Comparison of ENCODE assay signal across 27 cellular contexts in genomic region chr3:36812240-36812639, GRCh38. TPM values are rescaled to one million over a fixed set of nuclear protein-coding genes. Genes with fewer than 3 reads are reported as not detected.
"Had no signal": no experiment of that assay in that cellular context is flagged by ENCODE, and none has a peak within 500 bp of the region (broad histone marks: within the 10 kb centered on the region; RNA-seq: fewer than 3 reads in every experiment).

No MANE protein-coding gene starts in this region.

- H3K9me3 Mint-ChIP-seq: activated CD4-positive, alpha-beta memory T cell treated with anti-CD3 and anti-CD28 coated beads, Interleukin-2, amount 10 ng/mL, durations not matched to agents 7 days and 5 days; activated naive CD4-positive, alpha-beta T cell treated with anti-CD3 and anti-CD28 coated beads, Interleukin-2, amount 10 ng/mL, durations not matched to agents 7 days and 5 days; activated T-cell treated with anti-CD3 and anti-CD28 coated beads, Interleukin-2, amount 50 U/mL, for 24 hours; effector memory CD8-positive, alpha-beta T cell; nephron had no signal

- H3K36me3 ChIP-seq: brain microvascular endothelial cell, right lobe of liver, transverse colon, uterus had no signal

- H3K27ac ChIP-seq: brain microvascular endothelial cell, right lobe of liver, transverse colon, uterus had no signal

- H3K4me3 ChIP-seq: lung, right lobe of liver, transverse colon, uterus had no signal

- H3K27ac Mint-ChIP-seq: activated CD4-positive, alpha-beta memory T cell treated with anti-CD3 and anti-CD28 coated beads, Interleukin-2, amount 10 ng/mL, durations not matched to agents 7 days and 5 days; activated CD4-positive, alpha-beta T cell treated with anti-CD3 and anti-CD28 coated beads, Interleukin-2, amount 10 ng/mL, durations not matched to agents 7 days and 5 days; activated naive CD4-positive, alpha-beta T cell treated with anti-CD3 and anti-CD28 coated beads, Interleukin-2, amount 10 ng/mL, durations not matched to agents 7 days and 5 days; activated T-cell treated with anti-CD3 and anti-CD28 coated beads, Interleukin-2, amount 50 U/mL, for 24 hours; effector memory CD8-positive, alpha-beta T cell; nephron had no signal

- H3K4me1 ChIP-seq: right lobe of liver, transverse colon, uterus had no signal

- H3K9me3 ChIP-seq: right lobe of liver, transverse colon, uterus had no signal

- DNase-seq: activated CD4-positive, alpha-beta memory T cell treated with anti-CD3 and anti-CD28 coated beads, Interleukin-2, amount 10 ng/mL, durations not matched to agents 7 days and 5 days; activated CD4-positive, alpha-beta T cell treated with anti-CD3 and anti-CD28 coated beads for 1 hour; activated CD4-positive, alpha-beta T cell treated with anti-CD3 and anti-CD28 coated beads, Interleukin-2, amount 10 ng/mL, durations not matched to agents 7 days and 5 days; activated CD8-positive, alpha-beta memory T cell treated with anti-CD3 and anti-CD28 coated beads, Interleukin-2, amount 50 U/mL, for 48 hours; activated gamma-delta T cell; activated naive CD4-positive, alpha-beta T cell treated with anti-CD3 and anti-CD28 coated beads, Interleukin-2, amount 10 ng/mL, durations not matched to agents 7 days and 5 days; activated T-cell treated with anti-CD3 and anti-CD28 coated beads, Interleukin-2, amount 50 U/mL, for 24 hours; amniotic stem cell; brain microvascular endothelial cell; caudate nucleus; cortex of kidney; effector memory CD8-positive, alpha-beta T cell; hippocampal formation; right lobe of liver; stimulated activated CD4-positive, alpha-beta T cell treated with anti-CD3 and anti-CD28 coated beads, Interleukin-2, amount 100 ng/mL, for 48 hours; stimulated activated naive CD4-positive, alpha-beta T cell treated with Interleukin-2 at 50 U/mL for 16 hours; T-helper 2 cell; transverse colon; uterus had no signal

- H3K27me3 ChIP-seq: brain microvascular endothelial cell, transverse colon, uterus had no signal

- ATAC-seq: effector memory CD8-positive, alpha-beta T cell; left lobe of liver; right lobe of liver had no signal

- H3K36me3 Mint-ChIP-seq: activated naive CD4-positive, alpha-beta T cell treated with anti-CD3 and anti-CD28 coated beads, Interleukin-2, amount 10 ng/mL, durations not matched to agents 7 days and 5 days had no signal

RNA-seq across cellular contexts. Expression of gene DCLK3, which starts 47.9 kb away (rescaled TPM):
- total RNA-seq: activated CD4-positive, alpha-beta memory T cell treated with anti-CD3 and anti-CD28 coated beads, Interleukin-2, amount 10 ng/mL, durations not matched to agents 7 days and 5 days; activated CD4-positive, alpha-beta T cell treated with anti-CD3 and anti-CD28 coated beads, Interleukin-2, amount 10 ng/mL, durations not matched to agents 7 days and 5 days; astrocyte; chondrocyte; fibroblast of lung; fibroblast of villous mesenchyme; renal cortical epithelial cell had no signal
